ENCODE assay signal across 14 cellular contexts in genomic region chr10:75020168-75020567, GRCh38.
DNase-seq lines count a peak whose midpoint lies in the region; ATAC-seq and TF ChIP-seq lines count a peak whose summit lies in the region.
"Had no signal": no experiment of that assay in that cellular context is flagged by ENCODE, and none has a peak within 500 bp of the region (broad histone marks: within the 10 kb centered on the region; RNA-seq: fewer than 3 reads in every experiment).

No MANE protein-coding gene starts in this region.

- POLR2A ChIA-PET in SK-N-SH (lab: Yijun Ruan, JAX): no interaction called here

- WGBS in esophagus squamous epithelium, 2 donors: 66 to 81% methylated on average over 6 of the region's 6 CpGs
- WGBS in SK-N-SH (ENCODE audit: low lambda C conversion rate): 78% methylated on average over 6 of the region's 6 CpGs

- no peak for DNase-seq in GM23338 (ENCODE audit: low spot score)
- no peak for DNase-seq in glutamatergic neuron
- DNase-seq in neural crest cell (ENCODE audit: low read depth, low spot score): no peak
- DNase-seq in sciatic nerve (ENCODE audit: low spot score): no peak
- DNase-seq in esophagus squamous epithelium (lab: John Stamatoyannopoulos, UW): no peak
- no peak for DNase-seq in SK-N-SH
- DNase-seq in colonic mucosa: no peak
- DNase-seq: CD4-positive, alpha-beta memory T cell; EL; HCEC 1CT; HFFc6 had no signal

- intact Hi-C loops in sciatic nerve (cut with DNase I) (no loop called here), esophagus squamous epithelium (cut with DNase I) (loop anchor here (10.0 kb wide), 1 partner anchor 755 kb away; no protein-coding TSS in a partner anchor), colonic mucosa (cut with DNase I) (loop anchor here (5.0 to 10.0 kb wide), 2 partner anchors 605 to 753 kb away; no protein-coding TSS in a partner anchor)

- no peak overlapping the region for H3K4me2 ChIP-seq in GM23338
- no peak overlapping the region for H3K4me2 ChIP-seq in SK-N-SH

- no peak overlapping the region for H3K4me3 ChIP-seq in GM23338
- H3K4me3 ChIP-seq in esophagus squamous epithelium: no peak overlapping the region
- no peak overlapping the region for H3K4me3 ChIP-seq in SK-N-SH (ENCODE audit: low read depth in 2 of 2, low read length in 1 of 2)
- no peak overlapping the region for H3K4me3 ChIP-seq in colonic mucosa

- H4K20me1 ChIP-seq in GM23338 (replicated peaks; ENCODE audit: insufficient read depth): no peaks in the 10 kb centered on the region
- H4K20me1 ChIP-seq in SK-N-SH (ENCODE audit: insufficient read depth): no peaks in the 10 kb centered on the region

- TF ChIP-seq RAD21 in SK-N-SH (IDR thresholded peaks at IDR 0.05; ENCODE audit: low read length): no peak

- no peak overlapping the region for H2AFZ ChIP-seq in GM23338
- H2AFZ ChIP-seq in SK-N-SH (ENCODE audit: low read depth): no peak overlapping the region

- H3F3A ChIP-seq in GM23338 (replicated peaks; ENCODE audit: low read depth) (no peaks in the 10 kb centered on the region), SK-N-SH (replicated peaks; ENCODE audit: insufficient read depth) (no peaks in the 10 kb centered on the region)

- no peaks in the 10 kb centered on the region for H3K27me3 Mint-ChIP-seq in GM23338 (ENCODE audit: insufficient read depth, low read depth, poor library complexity)
- H3K27me3 Mint-ChIP-seq in glutamatergic neuron (ENCODE audit: unreplicated experiment): peaks cover 12% of the 10 kb centered on the region
- H3K27me3 Mint-ChIP-seq in neural crest cell (ENCODE audit: low read depth): no peaks in the 10 kb centered on the region
- H3K27me3 Mint-ChIP-seq: B cell; CD4-positive, alpha-beta memory T cell had no signal

- H3K79me2 ChIP-seq in GM23338 (replicated peaks; ENCODE audit: insufficient read depth) (no peaks in the 10 kb centered on the region), SK-N-SH (ENCODE audit: insufficient read depth) (no peaks in the 10 kb centered on the region)

- no peak for TF ChIP-seq POLR2A in esophagus squamous epithelium (IDR thresholded peaks at IDR 0.05)

- TF ChIP-seq CTCF in GM23338 (conservative IDR thresholded peaks at IDR 0.05; ENCODE audit: low read depth in 2 of 2) (no peak), VCaP (conservative IDR thresholded peaks at IDR 0.05) (no peak), glutamatergic neuron (IDR thresholded peaks at IDR 0.05; ENCODE audit: partially characterized antibody, unreplicated experiment) (no peak), neural crest cell (conservative IDR thresholded peaks at IDR 0.05) (no peak), esophagus squamous epithelium (IDR thresholded peaks at IDR 0.05) (no peak), SK-N-SH (IDR thresholded peaks at IDR 0.05) (no peak), colonic mucosa (IDR thresholded peaks at IDR 0.05) (no peak)

- H3K4me1 ChIP-seq in GM23338 (ENCODE audit: insufficient read depth) (no peaks in the 10 kb centered on the region), esophagus squamous epithelium (peaks cover 0 to 23% (median 0%) of the 10 kb centered on the region in 3 donors), SK-N-SH (ENCODE audit: control insufficient read depth in 1 of 2, insufficient read depth in 2 of 2, low read depth in 1 of 2, low read length in 1 of 2) (peaks cover 0 to 13% of the 10 kb centered on the region in 2 experiments; a peak in 2 of 4 replicates), colonic mucosa (no peaks in the 10 kb centered on the region)

- no peaks in the 10 kb centered on the region for H3K27me3 ChIP-seq in GM23338 (ENCODE audit: insufficient read depth)
- H3K27me3 ChIP-seq in esophagus squamous epithelium: no peaks in the 10 kb centered on the region
- no peaks in the 10 kb centered on the region for H3K27me3 ChIP-seq in SK-N-SH (ENCODE audit: insufficient read depth)
- H3K27me3 ChIP-seq in colonic mucosa: no peaks in the 10 kb centered on the region

- H3K36me3 ChIP-seq in GM23338 (ENCODE audit: insufficient read depth) (peaks cover 7% of the 10 kb centered on the region), esophagus squamous epithelium (peaks cover 5 to 86% (median 6%) of the 10 kb centered on the region in 3 donors), SK-N-SH (replicated peaks in 1 of 2; ENCODE audit: control insufficient read depth in 1 of 2, insufficient read depth in 2 of 2, low read length in 1 of 2) (peaks cover 26 to 38% of the 10 kb centered on the region in 2 experiments), colonic mucosa (peaks cover 2% of the 10 kb centered on the region)

- H3K36me3 Mint-ChIP-seq in GM23338 (ENCODE audit: low read depth) (peaks cover 20% of the 10 kb centered on the region), glutamatergic neuron (ENCODE audit: unreplicated experiment) (peaks cover 6% of the 10 kb centered on the region), neural crest cell (ENCODE audit: low read depth) (peaks cover 7% of the 10 kb centered on the region)

- ATAC-seq in GM23338 (no peak), sciatic nerve (no peak)
- ATAC-seq: HepG2 had no signal

- CTCF ChIA-PET in SK-N-SH (lab: Yijun Ruan, JAX): interaction anchor here (0.7 to 4.2 kb wide), 14 partner anchors 12 to 777 kb away, joined by 3 to 32 read pairs (median 4); partner anchors contain the start of gene KAT6B

- peaks cover 14% of the 10 kb centered on the region for H3K4me1 Mint-ChIP-seq in GM23338
- peaks cover 58% of the 10 kb centered on the region for H3K4me1 Mint-ChIP-seq in glutamatergic neuron (ENCODE audit: low read depth, unreplicated experiment)
- peaks cover 52% of the 10 kb centered on the region for H3K4me1 Mint-ChIP-seq in neural crest cell

- no peak overlapping the region for H3K27ac ChIP-seq in GM23338 (ENCODE audit: low read depth)
- peak overlapping the region; percentile 90 for H3K27ac ChIP-seq in VCaP
- H3K27ac ChIP-seq in esophagus squamous epithelium: no peak overlapping the region
- H3K27ac ChIP-seq in SK-N-SH (ENCODE audit: low read depth in 2 of 2, low read length in 1 of 2): no peak overlapping the region
- H3K27ac ChIP-seq in colonic mucosa: no peak overlapping the region

- H3K9me2 ChIP-seq in GM23338 (ENCODE audit: insufficient read depth) (no peaks in the 10 kb centered on the region), SK-N-SH (no peaks in the 10 kb centered on the region)

- H3K27ac Mint-ChIP-seq in GM23338 (0 out of 2 replicates have a peak overlapping the region, but pooled peaks have one; percentile 40), glutamatergic neuron (ENCODE audit: unreplicated experiment) (peak overlapping the region; percentile 11), neural crest cell (ENCODE audit: unreplicated experiment) (no peak overlapping the region)
- H3K27ac Mint-ChIP-seq: B cell, HFFc6 had no signal

- H3K9ac ChIP-seq in SK-N-SH (no peak overlapping the region), colonic mucosa (ENCODE audit: low read depth in 2 of 2, low read length in 2 of 2) (no peak overlapping the region)

- TF ChIP-seq EP300 in SK-N-SH (IDR thresholded peaks at IDR 0.05; ENCODE audit: borderline replicate concordance in 1 of 2, low read depth in 1 of 2, low read length in 1 of 2): no peak

- H3K9me3 ChIP-seq in esophagus squamous epithelium (no peaks in the 10 kb centered on the region), SK-N-SH (no peaks in the 10 kb centered on the region), colonic mucosa (no peaks in the 10 kb centered on the region)

- no peak overlapping the region for H3K4me3 Mint-ChIP-seq in GM23338
- H3K4me3 Mint-ChIP-seq in glutamatergic neuron (ENCODE audit: unreplicated experiment): peak overlapping the region; percentile 72
- H3K4me3 Mint-ChIP-seq in neural crest cell: peak overlapping the region; percentile 5
- H3K4me3 Mint-ChIP-seq: B cell; CD4-positive, alpha-beta memory T cell; HFFc6 had no signal

- no peaks in the 10 kb centered on the region for H3K9me3 Mint-ChIP-seq in GM23338
- H3K9me3 Mint-ChIP-seq in glutamatergic neuron (ENCODE audit: unreplicated experiment): peaks cover 10% of the 10 kb centered on the region
- H3K9me3 Mint-ChIP-seq in neural crest cell: no peaks in the 10 kb centered on the region
- H3K9me3 Mint-ChIP-seq: CD4-positive, alpha-beta memory T cell; HFFc6 had no signal

TF ChIP-seq in GM23338, 12 proteins besides CTCF, POLR2A, EP300 and RAD21:
- no peak for TF ChIP-seq ZNF331 (CRISPR knock-in tag; IDR thresholded peaks at IDR 0.05; ENCODE audit: low read depth)
- no peak for TF ChIP-seq STAT1 (IDR thresholded peaks at IDR 0.05; ENCODE audit: unreplicated experiment)
TF ChIP-seq in GM23338: peak in this region for 0.

TF ChIP-seq in SK-N-SH, 30 proteins besides CTCF, POLR2A, EP300 and RAD21:
- TF ChIP-seq YY1 (IDR thresholded peaks at IDR 0.05; ENCODE audit: low read depth) (no peak), ELF1 (IDR thresholded peaks at IDR 0.05) (no peak), FOXJ3 (CRISPR knock-in tag; IDR thresholded peaks at IDR 0.05) (no peak), TCF12 (IDR thresholded peaks at IDR 0.05) (no peak), GABPA (IDR thresholded peaks at IDR 0.05; ENCODE audit: low read depth) (no peak), SIN3A (IDR thresholded peaks at IDR 0.05; ENCODE audit: borderline replicate concordance, low read depth, low read length) (no peak), MXI1 (IDR thresholded peaks at IDR 0.05; ENCODE audit: low read depth, low read length) (no peak)
- TF ChIP-seq, protein P1, sequence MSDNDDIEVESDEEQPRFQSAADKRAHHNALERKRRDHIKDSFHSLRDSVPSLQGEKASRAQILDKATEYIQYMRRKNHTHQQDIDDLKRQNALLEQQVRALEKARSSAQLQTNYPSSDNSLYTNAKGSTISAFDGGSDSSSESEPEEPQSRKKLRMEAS (IDR thresholded peaks at IDR 0.05; ENCODE audit: low read depth): no peak
